18 cellular contexts compared by ENCODE assay signal in the genomic region with DNA sequence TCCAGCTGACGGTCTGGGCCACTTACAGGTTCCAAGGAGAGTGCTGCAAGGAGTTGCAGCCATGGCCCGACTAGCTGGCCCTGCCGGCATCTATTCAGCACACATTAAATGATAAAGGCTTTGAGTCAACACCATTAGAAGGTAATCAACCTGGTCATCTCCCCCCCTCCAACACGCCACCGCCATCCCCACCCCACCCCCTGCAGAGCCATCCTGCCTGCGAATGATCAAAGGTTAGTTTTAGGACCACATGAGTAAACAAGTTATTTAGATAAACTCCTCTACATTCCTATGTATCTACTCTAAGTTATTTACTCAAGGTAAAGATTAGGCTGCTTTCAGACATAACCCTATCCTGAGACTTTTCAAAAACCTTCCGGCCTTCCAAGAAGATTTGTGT.
"Had no signal": no experiment of that assay in that cellular context is flagged by ENCODE, and none has a peak within 500 bp of the region (broad histone marks: within the 10 kb centered on the region; RNA-seq: fewer than 3 reads in every experiment).

No MANE protein-coding gene starts in this region.

- ATAC-seq: activated CD4-positive, alpha-beta T cell treated with anti-CD3 and anti-CD28 coated beads for 36 hours; gastroesophageal sphincter; heart right ventricle; T-cell had no signal

- DNase-seq: activated CD4-positive, alpha-beta memory T cell treated with anti-CD3 and anti-CD28 coated beads for 36 hours; activated CD4-positive, alpha-beta T cell treated with anti-CD3 and anti-CD28 coated beads for 36 hours; activated naive CD4-positive, alpha-beta T cell treated with anti-CD3 and anti-CD28 coated beads, Interleukin-2, amount 50 U/mL, for 16 hours; activated T-cell treated with anti-CD3 and anti-CD28 coated beads, Interleukin-2, amount 50 U/mL, for 24 hours; dorsolateral prefrontal cortex; erythroblast; heart right ventricle; kidney glomerular epithelial cell; mesenchymal stem cell; nephron progenitor cell; occipital lobe; stomach; T-cell; T-helper 9 cell had no signal

- H3K27me3 ChIP-seq: dorsolateral prefrontal cortex, gastroesophageal sphincter, right atrium auricular region, stomach had no signal

- H3K9me3 ChIP-seq: gastroesophageal sphincter, heart right ventricle, right atrium auricular region, stomach, thoracic aorta had no signal

- H3K36me3 ChIP-seq: gastroesophageal sphincter, heart right ventricle, right atrium auricular region, stomach, thoracic aorta had no signal

- H3K4me3 ChIP-seq: dorsolateral prefrontal cortex, gastroesophageal sphincter, heart right ventricle, right atrium auricular region, smooth muscle cell, stomach, thoracic aorta had no signal

- H3K4me1 ChIP-seq: gastroesophageal sphincter, heart right ventricle, right atrium auricular region, stomach had no signal

- H3K27ac ChIP-seq: dorsolateral prefrontal cortex, gastroesophageal sphincter, heart right ventricle, right atrium auricular region, stomach, thoracic aorta had no signal
